In genomic region chr2:226434702-226435101, GRCh38 we compare ENCODE assay signal across 2 cellular contexts.
TF ChIP-seq lines count a peak whose summit lies in the region.

No MANE protein-coding gene starts in this region.

TF ChIP-seq in IMR-90, 13 proteins besides CTCF, POLR2A, EP300 and RAD21:
- TF ChIP-seq FOS (IDR thresholded peaks at IDR 0.05; ENCODE audit: low read depth, low read length) (no peak), SMC3 (IDR thresholded peaks at IDR 0.05; ENCODE audit: low read depth, low read length) (no peak), NFE2L2 (IDR thresholded peaks at IDR 0.05; ENCODE audit: low read depth, low read length) (no peak), CEBPB (IDR thresholded peaks at IDR 0.05; ENCODE audit: low read depth, low read length) (no peak), ELK1 (IDR thresholded peaks at IDR 0.05; ENCODE audit: borderline replicate concordance, low read depth, low read length) (no peak), RCOR1 (IDR thresholded peaks at IDR 0.05; ENCODE audit: insufficient replicate concordance, low read length) (no peak), BHLHE40 (IDR thresholded peaks at IDR 0.05; ENCODE audit: low read depth, low read length) (no peak), MAFK (IDR thresholded peaks at IDR 0.05; ENCODE audit: low read depth, low read length) (no peak), CHD1 (IDR thresholded peaks at IDR 0.05; ENCODE audit: low read depth, low read length) (no peak), RFX5 (IDR thresholded peaks at IDR 0.05; ENCODE audit: low read depth, low read length) (no peak), MXI1 (IDR thresholded peaks at IDR 0.05; ENCODE audit: borderline replicate concordance, low read depth, low read length) (no peak), USF2 (IDR thresholded peaks at IDR 0.05; ENCODE audit: low read depth, low read length) (no peak), MAZ (IDR thresholded peaks at IDR 0.05; ENCODE audit: borderline replicate concordance, low read depth, low read length) (no peak)
TF ChIP-seq in IMR-90: peak in this region for 0.

TF ChIP-seq in HepG2, 621 proteins besides CTCF, POLR2A, EP300 and RAD21:
- TF ChIP-seq SALL2 (CRISPR knock-in tag; IDR thresholded peaks at IDR 0.05) = no peak
TF ChIP-seq in HepG2: peak in this region for 0.
